ENCODE assay signal across 19 cellular contexts in genomic region chr6:82015526-82015925, GRCh38.
DNase-seq lines count a peak whose midpoint lies in the region; ATAC-seq, FAIRE-seq and TF ChIP-seq lines count a peak whose summit lies in the region.
"Had no signal": no experiment of that assay in that cellular context is flagged by ENCODE, and none has a peak within 500 bp of the region (broad histone marks: within the 10 kb centered on the region; RNA-seq: fewer than 3 reads in every experiment).

No MANE protein-coding gene starts in this region.

- DNase-seq in left ventricle myocardium inferior (no peak), left ventricle myocardium superior (no peak), breast epithelium (ENCODE audit: low spot score in 2 of 2) (no peak), HepG2 (ENCODE audit: low spot score) (peak; percentile 22), upper lobe of right lung (no peak), HTR-8/SVneo (ENCODE audit: insufficient read length, low spot score) (no peak)
- DNase-seq in CD4-positive, alpha-beta memory T cell = no peak
- DNase-seq: activated B cell treated with CpG ODN at 0.5 μM for 24 hours; activated CD8-positive, alpha-beta T cell treated with anti-CD3 and anti-CD28 coated beads for 36 hours; amygdala; head of caudate nucleus; KG1; NCI-H2081 treated with DMSO at 0.1 percent for 48 hours; NCI-H510A; T-helper 9 cell had no signal

- peaks cover 0 to 2% (median 0%) of the 10 kb centered on the region in 8 donors for H3K9me3 Mint-ChIP-seq in CD4-positive, alpha-beta memory T cell
- H3K9me3 Mint-ChIP-seq: activated B cell treated with CpG ODN at 0.5 μM for 24 hours; central memory CD8-positive, alpha-beta T cell had no signal

- TF ChIP-seq POLR2A in breast epithelium (IDR thresholded peaks at IDR 0.05) = no peak
- no peak for TF ChIP-seq POLR2A in HepG2 (IDR thresholded peaks at IDR 0.05; ENCODE audit: insufficient read depth in 1 of 2, low read depth in 2 of 2, low read length in 2 of 2)

- H3K9me3 ChIP-seq in left ventricle myocardium inferior (replicated peaks) (peaks cover 3% of the 10 kb centered on the region), breast epithelium (no peaks in the 10 kb centered on the region), HepG2 (ENCODE audit: low read length) (no peaks in the 10 kb centered on the region), upper lobe of right lung (no peaks in the 10 kb centered on the region)
- no peaks in the 10 kb centered on the region for H3K9me3 ChIP-seq in CD4-positive, alpha-beta memory T cell (ENCODE audit: control insufficient read depth in 1 of 2, low read length in 2 of 2)
- H3K9me3 ChIP-seq: BLaER1 treated with 17β-estradiol and CSF1 and Interleukin-3, amounts not matched to agents 10 nM and 100 nM had no signal

- no peak overlapping the region for H3K9ac ChIP-seq in HepG2 (ENCODE audit: insufficient read depth, low read depth, low read length)
- H3K9ac ChIP-seq: BLaER1 treated with 17β-estradiol and CSF1 and Interleukin-3, amounts not matched to agents 10 nM and 100 nM had no signal

- no peak for TF ChIP-seq RAD21 in HepG2 (CRISPR knock-in tag; IDR thresholded peaks at IDR 0.05)

- no peak overlapping the region for H3K27ac Mint-ChIP-seq in CD4-positive, alpha-beta memory T cell
- H3K27ac Mint-ChIP-seq: activated B cell treated with CpG ODN at 0.5 μM for 24 hours; activated CD8-positive, alpha-beta T cell treated with anti-CD3 and anti-CD28 coated beads for 36 hours had no signal

- H3K4me2 ChIP-seq in HepG2 (ENCODE audit: low read depth, low read length) = no peak overlapping the region

- no peaks in the 10 kb centered on the region for H3K36me3 Mint-ChIP-seq in CD4-positive, alpha-beta memory T cell

- POLR2A ChIA-PET in HepG2 (lab: Yijun Ruan, JAX) = no interaction called here
- POLR2A ChIA-PET in CD4-positive, alpha-beta memory T cell (lab: Charles Lee; ENCODE audit: partially characterized antibody) = no interaction called here

- no peaks in the 10 kb centered on the region for H4K20me1 ChIP-seq in HepG2 (ENCODE audit: insufficient read depth, low read length)
- H4K20me1 ChIP-seq: BLaER1 treated with 17β-estradiol and CSF1 and Interleukin-3, amounts not matched to agents 10 nM and 100 nM had no signal

- no peak overlapping the region for H3K4me3 ChIP-seq in left ventricle myocardium inferior
- no peak overlapping the region for H3K4me3 ChIP-seq in breast epithelium
- H3K4me3 ChIP-seq in HepG2 (replicated peaks in 1 of 3; ENCODE audit: insufficient read depth in 1 of 3, low read depth in 2 of 3, low read length in 3 of 3) = no peak overlapping the region
- H3K4me3 ChIP-seq in upper lobe of right lung = no peak overlapping the region
- no peak overlapping the region for H3K4me3 ChIP-seq in CD4-positive, alpha-beta memory T cell (ENCODE audit: low read length in 2 of 2)
- H3K4me3 ChIP-seq: BLaER1 treated with 17β-estradiol and CSF1 and Interleukin-3, amounts not matched to agents 10 nM and 100 nM had no signal

- no peaks in the 10 kb centered on the region for H3K4me1 Mint-ChIP-seq in CD4-positive, alpha-beta memory T cell
- H3K4me1 Mint-ChIP-seq: activated B cell treated with CpG ODN at 0.5 μM for 24 hours; central memory CD8-positive, alpha-beta T cell had no signal

- BruUV-seq in HepG2 (replicated peaks; lab: Mats Ljungman, UMichigan) = no TSS peak

- H3K27me3 Mint-ChIP-seq in CD4-positive, alpha-beta memory T cell = peaks cover 0 to 2% of the 10 kb centered on the region in 2 donors
- H3K27me3 Mint-ChIP-seq: activated B cell treated with CpG ODN at 0.5 μM for 24 hours; activated CD8-positive, alpha-beta T cell treated with anti-CD3 and anti-CD28 coated beads for 36 hours; central memory CD8-positive, alpha-beta T cell had no signal

- in situ Hi-C loops in HepG2 (cut with HindIII; ENCODE audit: extremely low pct_ligation_motif_present, low pct_unique_long_range_greater_than_20kb) = loop anchor here (25.0 kb wide), 1 partner anchor 778 kb away; no protein-coding TSS in a partner anchor

- TF ChIP-seq EP300 in HepG2 (IDR thresholded peaks at IDR 0.05; ENCODE audit: low read depth in 2 of 2, low read length in 2 of 2) (no peak), HepG2 (CRISPR knock-in tag; IDR thresholded peaks at IDR 0.05; ENCODE audit: borderline replicate concordance) (no peak)

- no peaks in the 10 kb centered on the region for H3K79me2 ChIP-seq in HepG2 (ENCODE audit: insufficient read depth, low read length)

- H3K27me3 ChIP-seq in left ventricle myocardium inferior (ENCODE audit: low read depth) = no peaks in the 10 kb centered on the region
- H3K27me3 ChIP-seq in breast epithelium = no peaks in the 10 kb centered on the region
- no peaks in the 10 kb centered on the region for H3K27me3 ChIP-seq in HepG2 (ENCODE audit: control insufficient read depth in 1 of 2, insufficient read depth in 2 of 2, low read length in 2 of 2)
- H3K27me3 ChIP-seq in upper lobe of right lung = no peaks in the 10 kb centered on the region
- H3K27me3 ChIP-seq in CD4-positive, alpha-beta memory T cell (ENCODE audit: insufficient read depth, low read length) = no peaks in the 10 kb centered on the region
- H3K27me3 ChIP-seq: BLaER1 treated with 17β-estradiol and CSF1 and Interleukin-3, amounts not matched to agents 10 nM and 100 nM had no signal

- H3K36me3 ChIP-seq in left ventricle myocardium inferior (no peaks in the 10 kb centered on the region), breast epithelium (no peaks in the 10 kb centered on the region), HepG2 (replicated peaks in 1 of 2; ENCODE audit: control insufficient read depth in 1 of 2, insufficient read depth in 2 of 2, low read length in 2 of 2) (no peaks in the 10 kb centered on the region), upper lobe of right lung (no peaks in the 10 kb centered on the region)
- no peaks in the 10 kb centered on the region for H3K36me3 ChIP-seq in CD4-positive, alpha-beta memory T cell (ENCODE audit: insufficient read depth, low read length)
- H3K36me3 ChIP-seq: BLaER1 treated with 17β-estradiol and CSF1 and Interleukin-3, amounts not matched to agents 10 nM and 100 nM had no signal

- TF ChIP-seq CTCF in left ventricle myocardium inferior (IDR thresholded peaks at IDR 0.05; ENCODE audit: borderline replicate concordance) = no peak
- no peak for TF ChIP-seq CTCF in breast epithelium (IDR thresholded peaks at IDR 0.05)
- no peak for TF ChIP-seq CTCF in HepG2 (CRISPR knock-in tag; IDR thresholded peaks at IDR 0.05)
- TF ChIP-seq CTCF in upper lobe of right lung (IDR thresholded peaks at IDR 0.05) = no peak

- peaks cover 49% of the 10 kb centered on the region for H3K4me1 ChIP-seq in left ventricle myocardium inferior
- H3K4me1 ChIP-seq in breast epithelium = no peaks in the 10 kb centered on the region
- H3K4me1 ChIP-seq in HepG2 (ENCODE audit: insufficient read depth, low read length) = peaks cover 41% of the 10 kb centered on the region
- H3K4me1 ChIP-seq in upper lobe of right lung = peaks cover 21% of the 10 kb centered on the region
- H3K4me1 ChIP-seq in CD4-positive, alpha-beta memory T cell (ENCODE audit: insufficient read depth, low read length) = no peaks in the 10 kb centered on the region

- H3K4me3 Mint-ChIP-seq in CD4-positive, alpha-beta memory T cell = no peak overlapping the region
- H3K4me3 Mint-ChIP-seq: activated B cell treated with CpG ODN at 0.5 μM for 24 hours; activated CD8-positive, alpha-beta T cell treated with anti-CD3 and anti-CD28 coated beads for 36 hours; central memory CD8-positive, alpha-beta T cell had no signal

- intact Hi-C loops in left ventricle myocardium inferior (cut with micrococcal nuclease) (no loop called here), left ventricle myocardium superior (cut with micrococcal nuclease) (no loop called here), breast epithelium (cut with DNase I; ENCODE audit: low total_unique reads) (no loop called here), HepG2 (cut with micrococcal nuclease; ENCODE audit: unreplicated experiment) (no loop called here), upper lobe of right lung (cut with DNase I) (no loop called here)
- intact Hi-C loops in CD4-positive, alpha-beta memory T cell (cut with micrococcal nuclease) = no loop called here

- CTCF ChIA-PET in HepG2 (lab: Yijun Ruan, JAX; ENCODE audit: low intra/inter-chr PET ratio, low total read pairs) = no interaction called here
- CTCF ChIA-PET in CD4-positive, alpha-beta memory T cell (lab: Charles Lee; ENCODE audit: partially characterized antibody) = no interaction called here

- no peak for ATAC-seq in left ventricle myocardium superior
- no peak for ATAC-seq in HepG2
- ATAC-seq in upper lobe of right lung = peak; percentile 73
- ATAC-seq in HG03196 (IDR thresholded peaks at IDR 0.05; ENCODE audit: unreplicated experiment) = no peak
- ATAC-seq: activated CD8-positive, alpha-beta T cell treated with anti-CD3 and anti-CD28 coated beads for 36 hours had no signal

- no peak overlapping the region for H2AFZ ChIP-seq in HepG2 (ENCODE audit: low read length)

- H3K27ac ChIP-seq in left ventricle myocardium inferior (replicated peaks) (peak overlapping the region; percentile 84), breast epithelium (peak overlapping the region; percentile 53 to 80), HepG2 (ENCODE audit: extremely low read length, insufficient read depth, low read length) (no peak overlapping the region), upper lobe of right lung (peak overlapping the region; percentile 31)
- no peak overlapping the region for H3K27ac ChIP-seq in CD4-positive, alpha-beta memory T cell (ENCODE audit: low read depth, low read length)

- WGBS in HepG2 (ENCODE audit: low lambda C conversion rate) = 82% methylated on average over 2 of the region's 2 CpGs

- no peak for FAIRE-seq in HepG2 (lab: Jason Lieb, UNC)
- no peak for FAIRE-seq in HTR-8/SVneo (lab: Jason Lieb, UNC)
- FAIRE-seq: GM18507 had no signal

TF ChIP-seq in HepG2, 621 proteins besides CTCF, POLR2A, EP300 and RAD21 (continues in another document):
- no peak for TF ChIP-seq ZSCAN9 (CRISPR knock-in tag; IDR thresholded peaks at IDR 0.05; ENCODE audit: borderline replicate concordance)
- TF ChIP-seq SOX6 (IDR thresholded peaks at IDR 0.05) = no peak
- peak; percentile 44 for TF ChIP-seq SOX6 (CRISPR knock-in tag; IDR thresholded peaks at IDR 0.05)
- no peak for TF ChIP-seq FOXA1 (IDR thresholded peaks at IDR 0.05)
- 0 out of 2 replicates have a peak, but pooled peaks have one; percentile 3 for TF ChIP-seq FOXA1 (CRISPR knock-in tag; IDR thresholded peaks at IDR 0.05)
- TF ChIP-seq SRF (IDR thresholded peaks at IDR 0.05; ENCODE audit: low read depth, low read length) = no peak
- TF ChIP-seq ZNF160 (CRISPR knock-in tag; IDR thresholded peaks at IDR 0.05) = no peak
- TF ChIP-seq NFATC3 (CRISPR knock-in tag; IDR thresholded peaks at IDR 0.05) = no peak
- no peak for TF ChIP-seq SOX13 (IDR thresholded peaks at IDR 0.05)
- TF ChIP-seq SOX13 (CRISPR knock-in tag; conservative IDR thresholded peaks at IDR 0.05 in 1 of 2, IDR thresholded peaks at IDR 0.05 in 1 of 2) = peak in 1 of 2 experiments; percentile 62; a peak in 1 of 4 replicates

Comparison
In these comparisons a context has a peak if more than half of its experiments do, and no peak if none do; other contexts are left out.
1. H3K27ac ChIP-seq: peak in left ventricle myocardium inferior (single experiment), breast epithelium (2 of 2) and upper lobe of right lung (single experiment); none in HepG2 (single experiment) and CD4-positive, alpha-beta memory T cell (single experiment).